Comparison of ENCODE assay signal across 20 cellular contexts in the genomic region with DNA sequence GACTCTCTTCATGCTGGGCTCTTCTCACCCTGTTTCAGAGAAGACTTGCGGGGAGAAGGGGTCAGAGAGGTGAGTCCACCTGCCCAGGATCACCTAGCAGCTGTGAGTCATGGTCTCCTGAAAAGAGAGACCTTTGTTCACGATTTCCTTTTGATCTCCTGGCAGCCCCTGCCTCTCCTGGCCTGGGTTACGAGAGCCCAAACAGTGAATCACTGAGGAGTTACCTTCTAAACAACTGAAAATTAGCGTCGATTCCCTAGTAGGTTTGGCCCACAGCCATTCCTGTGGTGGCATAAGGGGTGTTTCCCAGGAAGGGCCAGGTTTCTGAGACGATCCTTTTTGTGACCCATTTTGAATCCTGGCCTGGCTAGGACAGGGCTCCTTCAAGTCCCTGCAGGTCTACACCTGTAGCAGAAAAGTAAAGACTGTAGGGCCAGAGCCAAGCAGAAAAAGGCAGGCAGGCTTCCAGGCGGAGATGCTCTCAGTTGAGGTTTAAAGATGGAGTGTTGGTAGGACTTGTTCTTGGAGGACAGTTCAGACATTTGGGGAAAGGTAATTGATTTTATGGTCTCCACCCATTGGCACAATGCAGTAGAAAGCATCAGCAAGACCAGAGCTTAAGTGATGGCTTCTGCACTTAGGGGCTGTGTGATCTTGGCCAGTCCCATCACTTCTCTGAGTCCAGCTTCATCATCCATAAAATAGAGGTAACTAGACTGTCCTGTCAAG. TPM values are rescaled to one million over a fixed set of nuclear protein-coding genes. Genes with fewer than 3 reads are reported as not detected.
A peak's percentile ranks its signal among the peaks of the same experiment; 100 is the strongest.
DNase-seq lines count a peak whose midpoint lies in the region; ATAC-seq lines count a peak whose summit lies in the region.
"Had no signal": no experiment of that assay in that cellular context is flagged by ENCODE, and none has a peak within 500 bp of the region (broad histone marks: within the 10 kb centered on the region; RNA-seq: fewer than 3 reads in every experiment).

No MANE protein-coding gene starts in this region.

- ATAC-seq in esophagus mucosa, result peak; percentile 52
- no peak for ATAC-seq in HG02970 (IDR thresholded peaks at IDR 0.05; ENCODE audit: low FRiP score, unreplicated experiment)
- ATAC-seq: activated CD8-positive, alpha-beta T cell treated with anti-CD3 and anti-CD28 coated beads, Interleukin-2, amount 10 ng/mL, durations not matched to agents 7 days and 5 days; left ventricle myocardium superior had no signal

- peak; percentile 41 for DNase-seq in Daoy (ENCODE audit: low read depth)
- peak; percentile 64 for DNase-seq in NCI-H2196 (lab: John Stamatoyannopoulos, UW; ENCODE audit: unreplicated experiment)
- peak; percentile 90 for DNase-seq in renal cortical epithelial cell (ENCODE audit: low read depth)
- no peak for DNase-seq in ecto neural progenitor cell (ENCODE audit: low spot score)
- no peak for DNase-seq in 8988T
- DNase-seq: activated CD8-positive, alpha-beta T cell treated with anti-CD3 and anti-CD28 coated beads, Interleukin-2, amount 10 ng/mL, durations not matched to agents 7 days and 5 days; activated gamma-delta T cell treated with Interleukin-2 at 50 U/mL for 16 hours; brain microvascular endothelial cell; EL; GM23248; head of caudate nucleus; left ventricle myocardium superior; NCI-H1417 treated with DMSO at 0.1 percent for 48 hours; RPMI8226; spleen; tibial artery had no signal

RNA-seq across cellular contexts. Expression of a gene that starts 2.1 kb away (rescaled TPM):
- total RNA-seq in Daoy (2014; rRNA removed; shearing (Covaris generic)), result not detected in 2 replicates
- total RNA-seq in esophagus mucosa, result not detected
- not detected in 2 replicates for total RNA-seq in renal cortical epithelial cell
- total RNA-seq: activated CD8-positive, alpha-beta T cell treated with anti-CD3 and anti-CD28 coated beads, Interleukin-2, amount 10 ng/mL, durations not matched to agents 7 days and 5 days; GM23248; left ventricle myocardium superior; neural crest cell; prostate gland; spleen had no signal

RNA-seq across cellular contexts. Expression of a gene that starts 43.3 kb away (rescaled TPM):
- total RNA-seq in Daoy (2014; rRNA removed; shearing (Covaris generic)), result 4.7 and 5.0 TPM in 2 replicates
- total RNA-seq in esophagus mucosa (4.2 TPM), renal cortical epithelial cell (4.3 and 8.7 TPM in 2 replicates)

RNA-seq across cellular contexts. Expression of a gene that starts 53.9 kb away (rescaled TPM):
- not detected in 2 replicates for total RNA-seq in Daoy (2014; rRNA removed; shearing (Covaris generic))
- 10.9 TPM for total RNA-seq in esophagus mucosa
- not detected in 2 replicates for total RNA-seq in renal cortical epithelial cell
- total RNA-seq: activated CD8-positive, alpha-beta T cell treated with anti-CD3 and anti-CD28 coated beads, Interleukin-2, amount 10 ng/mL, durations not matched to agents 7 days and 5 days; GM23248; neural crest cell had no signal

Comparison
In these comparisons a context has a peak if more than half of its experiments do, and no peak if none do; other contexts are left out.
1. DNase-seq: peak in Daoy (single experiment), NCI-H2196 (single experiment) and renal cortical epithelial cell (single experiment); none in ecto neural progenitor cell (single experiment) and 8988T (single experiment).
2. RNA of a gene that starts 53.9 kb away (total RNA-seq): 10.9 TPM in esophagus mucosa (single experiment); not detected in Daoy and not detected in renal cortical epithelial cell; every median in the first group is over 10 times any median in the second.